19 cellular contexts compared by ENCODE assay signal in the genomic region with DNA sequence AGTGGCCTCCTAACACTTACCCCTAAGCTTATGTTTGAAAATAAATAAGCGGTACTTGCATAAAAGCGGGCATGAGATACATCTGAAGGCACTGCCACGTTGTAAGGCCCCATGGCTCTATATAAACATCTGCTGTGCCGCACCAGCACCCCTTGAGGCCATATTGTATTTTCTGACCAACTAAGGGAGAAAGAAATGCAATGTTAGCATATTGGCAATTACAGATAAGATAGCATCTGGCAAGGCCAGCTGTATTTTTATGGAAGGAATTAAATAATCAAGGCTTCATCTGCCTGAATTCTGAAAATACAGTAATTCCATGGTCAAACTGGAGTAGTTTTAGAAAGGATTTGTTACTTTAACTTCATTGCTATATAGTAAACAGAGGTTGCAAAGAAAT.
"Had no signal": no experiment of that assay in that cellular context is flagged by ENCODE, and none has a peak within 500 bp of the region (broad histone marks: within the 10 kb centered on the region; RNA-seq: fewer than 3 reads in every experiment).

No MANE protein-coding gene starts in this region.

- H3K27ac ChIP-seq: left lung, prostate gland, thoracic aorta had no signal

- H3K9me3 ChIP-seq: prostate gland had no signal

- H3K4me1 Mint-ChIP-seq: activated CD4-positive, alpha-beta T cell treated with anti-CD3 and anti-CD28 coated beads, Interleukin-2, amount 10 ng/mL, durations not matched to agents 7 days and 5 days; brain; mesothelial cell of epicardium had no signal

- H3K27me3 ChIP-seq: left lung had no signal

- H3K4me3 Mint-ChIP-seq: activated CD4-positive, alpha-beta T cell treated with anti-CD3 and anti-CD28 coated beads, Interleukin-2, amount 10 ng/mL, durations not matched to agents 7 days and 5 days; activated CD8-positive, alpha-beta memory T cell treated with anti-CD3 and anti-CD28 coated beads, Interleukin-2, amount 10 ng/mL, durations not matched to agents 7 days and 5 days; activated CD8-positive, alpha-beta T cell treated with anti-CD3 and anti-CD28 coated beads for 36 hours; brain; dendritic cell treated with granulocyte-macrophage colony-stimulating factor and Interleukin-4, amounts not matched to agents 40 ng/mL and 50 ng/mL, for 4 days; immature natural killer cell; mesothelial cell of epicardium; natural killer cell had no signal

- H3K9me3 Mint-ChIP-seq: dendritic cell treated with granulocyte-macrophage colony-stimulating factor and Interleukin-4, amounts not matched to agents 40 ng/mL and 50 ng/mL, for 4 days had no signal

- ATAC-seq: activated CD8-positive, alpha-beta memory T cell treated with anti-CD3 and anti-CD28 coated beads, Interleukin-2, amount 10 ng/mL, durations not matched to agents 7 days and 5 days; activated CD8-positive, alpha-beta T cell treated with anti-CD3 and anti-CD28 coated beads for 36 hours; activated naive CD4-positive, alpha-beta T cell treated with anti-CD3 and anti-CD28 coated beads, Interleukin-2, amount 50 U/mL, for 72 hours; left lung; natural killer cell had no signal

- H3K27ac Mint-ChIP-seq: activated CD4-positive, alpha-beta T cell treated with anti-CD3 and anti-CD28 coated beads, Interleukin-2, amount 10 ng/mL, durations not matched to agents 7 days and 5 days; activated CD8-positive, alpha-beta memory T cell treated with anti-CD3 and anti-CD28 coated beads, Interleukin-2, amount 10 ng/mL, durations not matched to agents 7 days and 5 days; activated CD8-positive, alpha-beta T cell treated with anti-CD3 and anti-CD28 coated beads for 36 hours; activated naive CD4-positive, alpha-beta T cell treated with anti-CD3 and anti-CD28 coated beads, Interleukin-2, amount 50 U/mL, for 72 hours; brain; dendritic cell treated with granulocyte-macrophage colony-stimulating factor and Interleukin-4, amounts not matched to agents 40 ng/mL and 50 ng/mL, for 4 days; mesothelial cell of epicardium had no signal

- DNase-seq: activated CD4-positive, alpha-beta T cell treated with anti-CD3 and anti-CD28 coated beads, Interleukin-2, amount 10 ng/mL, durations not matched to agents 7 days and 5 days; activated CD8-positive, alpha-beta memory T cell treated with anti-CD3 and anti-CD28 coated beads, Interleukin-2, amount 10 ng/mL, durations not matched to agents 7 days and 5 days; activated CD8-positive, alpha-beta T cell treated with anti-CD3 and anti-CD28 coated beads for 36 hours; activated gamma-delta T cell treated with Interleukin-2 at 50 U/mL for 16 hours; activated T-cell treated with anti-CD3 and anti-CD28 coated beads for 4 hours; aorta; effector CD4-positive, alpha-beta T cell; foreskin melanocyte; immature natural killer cell; left lung; natural killer cell; stimulated activated CD4-positive, alpha-beta T cell treated with anti-CD3 and anti-CD28 coated beads, Interleukin-4, amount 100 ng/mL, for 24 hours; stimulated activated naive CD4-positive, alpha-beta T cell treated with Interleukin-2 at 50 U/mL for 16 hours had no signal

- H3K4me1 ChIP-seq: prostate gland had no signal

- H3K4me3 ChIP-seq: left lung, prostate gland, thoracic aorta had no signal

- H3K27me3 Mint-ChIP-seq: activated CD4-positive, alpha-beta T cell treated with anti-CD3 and anti-CD28 coated beads, Interleukin-2, amount 10 ng/mL, durations not matched to agents 7 days and 5 days; activated CD8-positive, alpha-beta memory T cell treated with anti-CD3 and anti-CD28 coated beads, Interleukin-2, amount 10 ng/mL, durations not matched to agents 7 days and 5 days; activated CD8-positive, alpha-beta T cell treated with anti-CD3 and anti-CD28 coated beads for 36 hours; brain; dendritic cell treated with granulocyte-macrophage colony-stimulating factor and Interleukin-4, amounts not matched to agents 40 ng/mL and 50 ng/mL, for 4 days had no signal
